In genomic region chr22:26610072-26610958, GRCh38 we compare ENCODE assay signal across 8 cellular contexts. TPM values are rescaled to one million over a fixed set of nuclear protein-coding genes. Genes with fewer than 3 reads are reported as not detected.
A peak's percentile ranks its signal among the peaks of the same experiment; 100 is the strongest.
DNase-seq lines count a peak whose midpoint lies in the region; ATAC-seq and TF ChIP-seq lines count a peak whose summit lies in the region.

No MANE protein-coding gene starts in this region.

- POLR2A ChIA-PET in T-cell (lab: Charles Lee), result no interaction called here

- no peak for TF ChIP-seq EP300 in gastroesophageal sphincter (IDR thresholded peaks at IDR 0.05)

- no peak overlapping the region for H3K4me3 ChIP-seq in gastroesophageal sphincter

- H3K4me3 Mint-ChIP-seq in T-cell, result no peak overlapping the region

- H3K27ac ChIP-seq in gastroesophageal sphincter, result no peak overlapping the region

- 32 to 44% methylated on average over 5 to 8 of the region's 12 CpGs for WGBS in gastroesophageal sphincter (ENCODE audit: low coverage in 1 of 2), 2 donors

- DNase-seq in Ammon's horn (ENCODE audit: low spot score) (peak; percentile 67), T-cell (peak in 10 of 34 experiments; percentile 5 to 38 (median 20)), epidermal melanocyte (ENCODE audit: insufficient read length, low spot score) (peak; percentile 58), KBM-7 (no peak)
- DNase-seq in stimulated activated CD4-positive, alpha-beta T cell treated with anti-CD3 and anti-CD28 coated beads, Interleukin-4, amount 100 ng/mL, for 24 hours, result peak; percentile 36

- no peaks in the 10 kb centered on the region for H3K36me3 ChIP-seq in gastroesophageal sphincter

- CTCF ChIA-PET in T-cell (lab: Charles Lee), result interaction anchor here in 1 of 2 donors (0.7 to 1.1 kb wide), 2 partner anchors 14 to 62 kb away, joined by 3 to 4 read pairs; no protein-coding TSS in a partner anchor

- peaks cover 38% of the 10 kb centered on the region for H3K27me3 ChIP-seq in gastroesophageal sphincter

- H3K27me3 Mint-ChIP-seq in T-cell, result peaks cover 2 to 5% of the 10 kb centered on the region in 2 donors

- in situ Hi-C loops in KBM-7 (cut with MboI; ENCODE audit: low pct_unique_long_range_greater_than_20kb, low sequenced_read_pairs), result no loop called here

- H3K9me3 Mint-ChIP-seq in T-cell, result no peaks in the 10 kb centered on the region

- peak; percentile 80 for ATAC-seq in GM19025 (IDR thresholded peaks at IDR 0.05; ENCODE audit: low read depth, unreplicated experiment)
- peak; percentile 79 for ATAC-seq in HG03066 (IDR thresholded peaks at IDR 0.05; ENCODE audit: low read depth, unreplicated experiment)
- ATAC-seq in T-cell (replicated peaks in 1 of 4), result peak; percentile 28 to 83 (median 70)
- ATAC-seq in gastroesophageal sphincter, result no peak

- TF ChIP-seq POLR2A in gastroesophageal sphincter (IDR thresholded peaks at IDR 0.05), result no peak

- H3K4me1 ChIP-seq in gastroesophageal sphincter, result no peaks in the 10 kb centered on the region

- H3K9me3 ChIP-seq in gastroesophageal sphincter, result no peaks in the 10 kb centered on the region

- no peaks in the 10 kb centered on the region for H3K36me3 Mint-ChIP-seq in T-cell

- peaks cover 13 to 29% (median 14%) of the 10 kb centered on the region in 3 donors for H3K4me1 Mint-ChIP-seq in T-cell

- peak overlapping the region; percentile 84 to 86 for H3K27ac Mint-ChIP-seq in T-cell

- no peak for TF ChIP-seq CTCF in gastroesophageal sphincter (IDR thresholded peaks at IDR 0.05)

RNA-seq across cellular contexts. Expression of gene CRYBB1, which starts 7.5 kb away (rescaled TPM):
- total RNA-seq in T-cell, result not detected
- total RNA-seq in gastroesophageal sphincter, result under 1 TPM in 1 of 4 donors, not detected in 3; 0.40 TPM

RNA-seq across cellular contexts. Expression of gene CRYBA4, which starts 11.4 kb away (rescaled TPM):
- total RNA-seq in T-cell (not detected), gastroesophageal sphincter (not detected)

RNA-seq across cellular contexts. Expression of gene TPST2, which starts 20.4 kb away (rescaled TPM):
- total RNA-seq in T-cell (10 to 100 TPM; 30.3 to 42.1 (median 38.0) TPM), gastroesophageal sphincter (10 to 100 TPM; 16.8 to 27.7 (median 21.0) TPM)

RNA-seq across cellular contexts. Expression of gene MIAT, which starts 47.1 kb away (rescaled TPM):
- 100 to 1,000 TPM in 3 of 5 donors, 10 to 100 TPM in 2; 45.8 to 237 (median 207) TPM for total RNA-seq in T-cell
- total RNA-seq in gastroesophageal sphincter, result 1 to 10 TPM in 1 of 4 donors, under 1 TPM in 3; 0.05 to 1.1 (median 0.41) TPM
